ENCODE assay signal across 27 cellular contexts in genomic region chr3:150434263-150434662, GRCh38.
"Had no signal": no experiment of that assay in that cellular context is flagged by ENCODE, and none has a peak within 500 bp of the region (broad histone marks: within the 10 kb centered on the region; RNA-seq: fewer than 3 reads in every experiment).

No MANE protein-coding gene starts in this region.

- H3K36me3 Mint-ChIP-seq: activated naive CD4-positive, alpha-beta T cell treated with anti-CD3 and anti-CD28 coated beads, Interleukin-2, amount 50 U/mL, for 72 hours; natural killer cell treated with Interleukin-12 subunit alpha and Interleukin-12 subunit beta and Interleukin-15 and Interleukin-18, amount 100 ng/mL, for 72 hours had no signal

- H3K36me3 ChIP-seq: colonic mucosa, left lung, sigmoid colon, stomach, thyroid gland, upper lobe of right lung had no signal

- H3K27me3 Mint-ChIP-seq: activated CD4-positive, alpha-beta memory T cell treated with anti-CD3 and anti-CD28 coated beads, Interleukin-2, amount 10 ng/mL, durations not matched to agents 7 days and 5 days; activated CD4-positive, alpha-beta T cell treated with anti-CD3 and anti-CD28 coated beads, Interleukin-2, amount 10 ng/mL, durations not matched to agents 24 days and 14 days; natural killer cell treated with Interleukin-12 subunit alpha and Interleukin-12 subunit beta and Interleukin-15 and Interleukin-18, amount 100 ng/mL, for 72 hours; T-helper 17 cell had no signal

- H3K4me1 Mint-ChIP-seq: activated CD4-positive, alpha-beta memory T cell treated with anti-CD3 and anti-CD28 coated beads, Interleukin-2, amount 10 ng/mL, durations not matched to agents 7 days and 5 days had no signal

- H2AFZ ChIP-seq: parathyroid adenoma had no signal

- H3K4me1 ChIP-seq: colonic mucosa had no signal

- DNase-seq: activated CD4-positive, alpha-beta memory T cell treated with anti-CD3 and anti-CD28 coated beads, Interleukin-2, amount 10 ng/mL, durations not matched to agents 7 days and 5 days; activated CD4-positive, alpha-beta T cell treated with anti-CD3 and anti-CD28 coated beads, Interleukin-2, amount 10 ng/mL, durations not matched to agents 24 days and 14 days; activated CD4-positive, CD25-positive, alpha-beta regulatory T cell treated with anti-CD3 and anti-CD28 coated beads, Interleukin-2, amount 50 U/mL, for 72 hours; activated naive CD4-positive, alpha-beta T cell; activated T-cell treated with anti-CD3 and anti-CD28 coated beads, Interleukin-2, amount 50 U/mL, for 48 hours; colonic mucosa; effector CD8-positive, alpha-beta T cell; esophagus squamous epithelium; kidney glomerular epithelial cell; left lung; mesendoderm; mucosa of descending colon; psoas muscle; sigmoid colon; small intestine; stimulated activated CD4-positive, alpha-beta T cell treated with anti-CD3 and anti-CD28 coated beads, Interleukin-4, amount 100 ng/mL, for 24 hours; stomach; T-helper 17 cell; T1000; thyroid gland; upper lobe of right lung had no signal

- H3K27ac ChIP-seq: colonic mucosa, epithelial cell of prostate, esophagus squamous epithelium, left lung, parathyroid adenoma, psoas muscle, sigmoid colon, stomach, thyroid gland, upper lobe of right lung had no signal

- H3K27me3 ChIP-seq: colonic mucosa, esophagus squamous epithelium, left lung, sigmoid colon, stomach, thyroid gland, upper lobe of right lung had no signal

- H3K9ac ChIP-seq: parathyroid adenoma had no signal

- H3K27ac Mint-ChIP-seq: activated CD4-positive, alpha-beta memory T cell treated with anti-CD3 and anti-CD28 coated beads, Interleukin-2, amount 10 ng/mL, durations not matched to agents 7 days and 5 days; activated CD4-positive, alpha-beta T cell treated with anti-CD3 and anti-CD28 coated beads, Interleukin-2, amount 10 ng/mL, durations not matched to agents 24 days and 14 days; activated naive CD4-positive, alpha-beta T cell treated with anti-CD3 and anti-CD28 coated beads, Interleukin-2, amount 50 U/mL, for 72 hours; natural killer cell treated with Interleukin-12 subunit alpha and Interleukin-12 subunit beta and Interleukin-15 and Interleukin-18, amount 100 ng/mL, for 72 hours; stimulated activated effector memory CD8-positive, alpha-beta T cell treated with anti-CD3 and anti-CD28 coated beads, Interleukin-12 subunit alpha, Interleukin-12 subunit beta, amount 100 ng/mL, for 72 hours; T-helper 17 cell had no signal

- H3K9me3 Mint-ChIP-seq: activated CD4-positive, alpha-beta memory T cell treated with anti-CD3 and anti-CD28 coated beads, Interleukin-2, amount 10 ng/mL, durations not matched to agents 7 days and 5 days; activated CD4-positive, alpha-beta T cell treated with anti-CD3 and anti-CD28 coated beads, Interleukin-2, amount 10 ng/mL, durations not matched to agents 24 days and 14 days; activated naive CD4-positive, alpha-beta T cell treated with anti-CD3 and anti-CD28 coated beads, Interleukin-2, amount 50 U/mL, for 72 hours; natural killer cell treated with Interleukin-12 subunit alpha and Interleukin-12 subunit beta and Interleukin-15 and Interleukin-18, amount 100 ng/mL, for 72 hours; stimulated activated effector memory CD8-positive, alpha-beta T cell treated with anti-CD3 and anti-CD28 coated beads, Interleukin-12 subunit alpha, Interleukin-12 subunit beta, amount 100 ng/mL, for 72 hours had no signal

- H3K4me3 ChIP-seq: colonic mucosa, esophagus squamous epithelium, left lung, lung, mucosa of descending colon, psoas muscle, sigmoid colon, stomach, thyroid gland, upper lobe of right lung had no signal

- H3K9me3 ChIP-seq: colonic mucosa, esophagus squamous epithelium, left lung, mucosa of descending colon, psoas muscle, sigmoid colon, stomach, thyroid gland, upper lobe of right lung had no signal

- ATAC-seq: activated naive CD4-positive, alpha-beta T cell treated with anti-CD3 and anti-CD28 coated beads, Interleukin-2, amount 50 U/mL, for 72 hours; left lung; mucosa of descending colon; natural killer cell treated with Interleukin-12 subunit alpha and Interleukin-12 subunit beta and Interleukin-15 and Interleukin-18, amount 100 ng/mL, for 72 hours; psoas muscle; stimulated activated effector memory CD8-positive, alpha-beta T cell treated with anti-CD3 and anti-CD28 coated beads, Interleukin-12 subunit alpha, Interleukin-12 subunit beta, amount 100 ng/mL, for 72 hours; T-helper 17 cell; upper lobe of right lung had no signal

- H3K4me3 Mint-ChIP-seq: activated CD4-positive, alpha-beta memory T cell treated with anti-CD3 and anti-CD28 coated beads, Interleukin-2, amount 10 ng/mL, durations not matched to agents 7 days and 5 days; activated CD4-positive, alpha-beta T cell treated with anti-CD3 and anti-CD28 coated beads, Interleukin-2, amount 10 ng/mL, durations not matched to agents 24 days and 14 days; natural killer cell treated with Interleukin-12 subunit alpha and Interleukin-12 subunit beta and Interleukin-15 and Interleukin-18, amount 100 ng/mL, for 72 hours; stimulated activated effector memory CD8-positive, alpha-beta T cell treated with anti-CD3 and anti-CD28 coated beads, Interleukin-12 subunit alpha, Interleukin-12 subunit beta, amount 100 ng/mL, for 72 hours; T-helper 17 cell had no signal
